Comparison of ENCODE assay signal across 21 cellular contexts in genomic region chr2:180959787-180960186, GRCh38.
"Had no signal": no experiment of that assay in that cellular context is flagged by ENCODE, and none has a peak within 500 bp of the region (broad histone marks: within the 10 kb centered on the region; RNA-seq: fewer than 3 reads in every experiment).

No MANE protein-coding gene starts in this region.

- DNase-seq: activated CD4-positive, alpha-beta memory T cell treated with anti-CD3 and anti-CD28 coated beads for 36 hours; activated CD4-positive, alpha-beta T cell treated with anti-CD3 and anti-CD28 coated beads, Interleukin-2, amount 10 ng/mL, durations not matched to agents 7 days and 5 days; activated CD4-positive, CD25-positive, alpha-beta regulatory T cell; activated CD8-positive, alpha-beta memory T cell treated with anti-CD3 and anti-CD28 coated beads for 24 hours; activated gamma-delta T cell; activated naive CD4-positive, alpha-beta T cell treated with anti-CD3 and anti-CD28 coated beads, Interleukin-2, amount 10 ng/mL, durations not matched to agents 7 days and 5 days; activated naive CD8-positive, alpha-beta T cell treated with anti-CD3 and anti-CD28 coated beads for 36 hours; activated T-cell treated with anti-CD3 and anti-CD28 coated beads, Interleukin-2, amount 50 U/mL, for 4 hours; cerebellar nuclear complex; MG63; MV-4-11; NCI-H1092 treated with DMSO at 0.1 percent for 48 hours; NCI-H1436; NCI-H1694 treated with DMSO at 0.1 percent for 48 hours; NCI-H2029 treated with DMSO at 0.1 percent for 48 hours; NCI-H510A treated with DMSO at 0.1 percent for 48 hours; NCI-H69; PC-3; SIG-M5; T-cell; T-helper 2 cell had no signal

- ATAC-seq: activated T-cell treated with anti-CD3 and anti-CD28 coated beads, Interleukin-2, amount 50 U/mL, for 4 hours; PC-3; T-cell had no signal
